In the genomic region with DNA sequence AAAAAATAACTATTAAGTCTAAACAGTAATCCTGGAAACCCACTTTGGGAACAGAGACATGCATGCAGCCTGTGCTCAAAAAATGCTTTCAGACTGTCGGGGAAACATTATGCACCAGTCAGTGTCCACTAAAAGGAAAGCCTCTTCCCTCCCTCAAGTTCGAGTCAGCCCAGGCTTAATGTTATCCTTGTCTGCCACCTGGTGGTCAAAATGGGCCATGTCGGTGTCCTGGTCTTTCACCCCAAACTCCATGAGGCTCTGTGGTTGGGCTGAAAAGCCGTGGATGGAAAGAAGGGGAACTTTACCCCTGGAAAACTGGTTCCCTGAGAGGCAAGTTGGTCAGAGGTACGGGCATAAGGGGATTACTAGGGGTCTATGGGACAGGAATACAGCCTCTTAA, we compare ENCODE assay signal across 8 cellular contexts.
A peak's percentile ranks its signal among the peaks of the same experiment; 100 is the strongest.
DNase-seq lines count a peak whose midpoint lies in the region; ATAC-seq and TF ChIP-seq lines count a peak whose summit lies in the region.

No MANE protein-coding gene starts in this region.

- no peak overlapping the region for H3K27ac ChIP-seq in CD8-positive, alpha-beta memory T cell (ENCODE audit: low read depth, low read length)

- H3K36me3 ChIP-seq in BJ (ENCODE audit: control insufficient read depth, insufficient read depth, low read length): no peaks in the 10 kb centered on the region
- H3K36me3 ChIP-seq in CD8-positive, alpha-beta memory T cell (ENCODE audit: insufficient read depth, low read length): no peaks in the 10 kb centered on the region

- TF ChIP-seq CTCF in BJ (IDR thresholded peaks at IDR 0.05; ENCODE audit: insufficient read depth, low read depth, low read length) (0 out of 2 replicates have a peak, but pooled peaks have one; percentile 14), GM20000 (IDR thresholded peaks at IDR 0.05; ENCODE audit: extremely low read depth, missing control alignments) (peak; percentile 3), glutamatergic neuron (IDR thresholded peaks at IDR 0.05; ENCODE audit: partially characterized antibody, unreplicated experiment) (peak; percentile 19)

- H3K4me3 Mint-ChIP-seq in glutamatergic neuron (ENCODE audit: unreplicated experiment): no peak overlapping the region
- H3K4me3 Mint-ChIP-seq in CD8-positive, alpha-beta memory T cell: no peak overlapping the region

- no peaks in the 10 kb centered on the region for H3K4me1 Mint-ChIP-seq in glutamatergic neuron (ENCODE audit: low read depth, unreplicated experiment)
- no peaks in the 10 kb centered on the region for H3K4me1 Mint-ChIP-seq in CD8-positive, alpha-beta memory T cell

- DNase-seq in BJ (ENCODE audit: low read depth): no peak
- DNase-seq in GM20000 (ENCODE audit: low spot score): peak; percentile 23
- peak; percentile 29 for DNase-seq in SK-N-DZ (ENCODE audit: low spot score)
- DNase-seq in glutamatergic neuron: no peak
- peak; percentile 14 for DNase-seq in stimulated activated CD4-positive, alpha-beta T cell treated with anti-CD3 and anti-CD28 coated beads, Interleukin-4, amount 100 ng/mL, for 24 hours
- no peak for DNase-seq in stimulated activated naive CD4-positive, alpha-beta T cell treated with Interleukin-2 at 50 U/mL for 16 hours (lab: John Stamatoyannopoulos, UW)
- no peak for DNase-seq in CD8-positive, alpha-beta memory T cell

- no peak overlapping the region for H3K4me3 ChIP-seq in BJ (ENCODE audit: low read depth, low read length)
- H3K4me3 ChIP-seq in CD8-positive, alpha-beta memory T cell (ENCODE audit: low read length): no peak overlapping the region

- no peaks in the 10 kb centered on the region for H3K9me3 ChIP-seq in CD8-positive, alpha-beta memory T cell (ENCODE audit: low read length)

- ATAC-seq in HG03432 (IDR thresholded peaks at IDR 0.05; ENCODE audit: unreplicated experiment): no peak

- H3K9me3 Mint-ChIP-seq in glutamatergic neuron (ENCODE audit: unreplicated experiment): peaks cover 25% of the 10 kb centered on the region
- H3K9me3 Mint-ChIP-seq in CD8-positive, alpha-beta memory T cell: peaks cover 13 to 45% (median 32%) of the 10 kb centered on the region in 5 donors

- no peaks in the 10 kb centered on the region for H3K4me1 ChIP-seq in CD8-positive, alpha-beta memory T cell (ENCODE audit: insufficient read depth, low read length)

- POLR2A ChIA-PET in BJ (lab: Charles Lee): no interaction called here
- POLR2A ChIA-PET in CD8-positive, alpha-beta memory T cell (lab: Charles Lee): no interaction called here

- H3K27ac Mint-ChIP-seq in glutamatergic neuron (ENCODE audit: unreplicated experiment): no peak overlapping the region
- H3K27ac Mint-ChIP-seq in CD8-positive, alpha-beta memory T cell: no peak overlapping the region

- peaks cover 4% of the 10 kb centered on the region for H3K27me3 Mint-ChIP-seq in glutamatergic neuron (ENCODE audit: unreplicated experiment)
- peaks cover 0 to 4% of the 10 kb centered on the region in 2 donors for H3K27me3 Mint-ChIP-seq in CD8-positive, alpha-beta memory T cell

- no peaks in the 10 kb centered on the region for H3K27me3 ChIP-seq in BJ (ENCODE audit: control insufficient read depth, insufficient read depth, low read length)
- H3K27me3 ChIP-seq in CD8-positive, alpha-beta memory T cell (ENCODE audit: insufficient read depth, low read length, poor library complexity, severe bottlenecking): no peaks in the 10 kb centered on the region

- H3K36me3 Mint-ChIP-seq in glutamatergic neuron (ENCODE audit: unreplicated experiment): no peaks in the 10 kb centered on the region
- peaks cover 0 to 3% (median 0%) of the 10 kb centered on the region in 3 donors for H3K36me3 Mint-ChIP-seq in CD8-positive, alpha-beta memory T cell

- CTCF ChIA-PET in BJ (lab: Yijun Ruan, JAX): interaction anchor here (0.6 kb wide), 1 partner anchor 1769 kb away, joined by 4 read pairs; no protein-coding TSS in a partner anchor
- CTCF ChIA-PET in CD8-positive, alpha-beta memory T cell (lab: Charles Lee): no interaction called here

Comparison
In these comparisons a context has a peak if more than half of its experiments do, and no peak if none do; other contexts are left out.
1. DNase-seq: peak in GM20000 (single experiment), SK-N-DZ (single experiment) and stimulated activated CD4-positive, alpha-beta T cell treated with anti-CD3 and anti-CD28 coated beads, Interleukin-4, amount 100 ng/mL, for 24 hours (single experiment); none in BJ (single experiment), glutamatergic neuron (single experiment), stimulated activated naive CD4-positive, alpha-beta T cell treated with Interleukin-2 at 50 U/mL for 16 hours (single experiment) and CD8-positive, alpha-beta memory T cell (0 of 5).
2. Peak in every context shown above with its lines, with median percentiles within 50 percentile points of each other: CTCF ChIP-seq.